In the genomic region with DNA sequence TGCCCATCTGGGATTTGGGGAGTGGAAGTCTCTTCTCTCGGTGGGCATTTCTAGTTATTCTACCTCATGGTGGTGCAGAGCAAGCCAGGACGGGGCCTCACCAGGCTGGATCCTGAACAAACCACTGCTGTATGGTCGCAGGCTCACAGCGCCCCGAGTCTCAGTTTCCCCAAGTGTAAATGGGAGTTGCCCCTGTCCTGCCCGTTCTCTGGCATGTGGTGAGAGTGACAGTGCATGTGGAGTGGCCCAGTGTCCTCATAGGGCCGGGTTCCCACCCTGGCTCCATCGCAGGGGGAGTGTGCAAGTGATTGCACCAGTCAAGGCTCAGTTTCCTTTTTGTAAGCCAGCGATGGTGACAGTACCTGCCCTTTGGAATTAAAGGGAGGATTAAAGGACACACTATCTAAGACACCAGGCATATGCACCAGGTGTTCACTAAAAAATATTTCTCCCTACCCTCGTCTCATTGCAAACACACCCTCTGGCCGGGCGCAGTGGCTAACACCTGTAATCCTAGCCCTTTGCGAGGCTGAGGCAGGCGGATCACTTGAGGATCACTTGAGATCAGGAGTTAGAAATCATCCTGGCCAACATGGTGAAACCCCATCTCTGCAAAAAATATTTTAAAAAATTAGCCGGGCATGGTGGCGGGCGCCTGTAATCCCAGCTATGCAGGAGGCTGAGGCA, we compare ENCODE assay signal across 22 cellular contexts.
"Had no signal": no experiment of that assay in that cellular context is flagged by ENCODE, and none has a peak within 500 bp of the region (broad histone marks: within the 10 kb centered on the region; RNA-seq: fewer than 3 reads in every experiment).

No MANE protein-coding gene starts in this region.

- H3K9me3 ChIP-seq: left lung, ovary, prostate gland, sigmoid colon, spleen, tibial nerve, upper lobe of left lung, vagina had no signal

- H3K36me3 ChIP-seq: left lung, neural progenitor cell, ovary, prostate gland, sigmoid colon, spleen, tibial nerve, upper lobe of left lung, vagina had no signal

- H3K27ac ChIP-seq: hepatocyte, left lung, neural progenitor cell, ovary, prostate gland, sigmoid colon, spleen, upper lobe of left lung, vagina had no signal

- H3K27me3 ChIP-seq: hepatocyte, left lung, neural progenitor cell, ovary, sigmoid colon, spleen, tibial nerve, upper lobe of left lung, vagina had no signal

- DNase-seq: kidney glomerular epithelial cell; left cardiac atrium; left lung; naive B cell; natural killer cell; ovary; retina; right cardiac atrium; sigmoid colon; small intestine; spleen; stimulated activated CD4-positive, alpha-beta T cell treated with anti-CD3 and anti-CD28 coated beads, Interleukin-4, amount 100 ng/mL, for 24 hours; stimulated activated naive CD4-positive, alpha-beta T cell; stimulated activated naive CD8-positive, alpha-beta T cell treated with anti-CD3 and anti-CD28 coated beads, Interleukin-15, amount 100 ng/mL, for 72 hours; substantia nigra had no signal

- H3K4me3 ChIP-seq: hepatocyte, left lung, lung, neural progenitor cell, ovary, prostate gland, sigmoid colon, spleen, tibial nerve, upper lobe of left lung, vagina had no signal

- H3K4me1 ChIP-seq: left lung, prostate gland, sigmoid colon, spleen, tibial nerve, upper lobe of left lung, vagina had no signal

- ATAC-seq: left cardiac atrium; left lung; natural killer cell; right cardiac atrium; stimulated activated naive CD8-positive, alpha-beta T cell treated with anti-CD3 and anti-CD28 coated beads, Interleukin-15, amount 100 ng/mL, for 72 hours had no signal
